9 cellular contexts compared by ENCODE assay signal in genomic region chr9:128094950-128095544, GRCh38. TPM values are rescaled to one million over a fixed set of nuclear protein-coding genes. Genes with fewer than 3 reads are reported as not detected.
DNase-seq lines count a peak whose midpoint lies in the region; ATAC-seq, FAIRE-seq and TF ChIP-seq lines count a peak whose summit lies in the region.
"Had no signal": no experiment of that assay in that cellular context is flagged by ENCODE, and none has a peak within 500 bp of the region (broad histone marks: within the 10 kb centered on the region; RNA-seq: fewer than 3 reads in every experiment).

No MANE protein-coding gene starts in this region.

- H3K18ac ChIP-seq in H9 (ENCODE audit: insufficient read length, low read depth, low read length): peak overlapping the region; percentile 87

- peaks cover 10% of the 10 kb centered on the region for H3K23me2 ChIP-seq in H9 (ENCODE audit: insufficient read length, low read depth, low read length, poor library complexity, severe bottlenecking)

- H3K4me1 ChIP-seq in H9 (ENCODE audit: insufficient read depth, low read length) (peaks cover 5% of the 10 kb centered on the region; the same call in 1 of the 2 replicates), right cardiac atrium (ENCODE audit: control insufficient read depth, insufficient read depth, low read length) (peaks cover 33% of the 10 kb centered on the region), smooth muscle cell (ENCODE audit: low read depth) (peaks cover 25% of the 10 kb centered on the region)

- no peak for ATAC-seq in right cardiac atrium

- H3K4ac ChIP-seq in H9 (ENCODE audit: low read depth, low read length): no peak overlapping the region

- peaks cover 8% of the 10 kb centered on the region for H3K79me1 ChIP-seq in H9 (ENCODE audit: insufficient read depth, low read depth, low read length, poor library complexity, severe bottlenecking)

- no peak overlapping the region for H4K5ac ChIP-seq in H9 (ENCODE audit: insufficient read length, low read depth, low read length)

- H3K23ac ChIP-seq in H9 (ENCODE audit: insufficient read length, low read depth, low read length): no peak overlapping the region

- intact Hi-C loops in right cardiac atrium (cut with DNase I): no loop called here

- H3K14ac ChIP-seq in H9 (ENCODE audit: insufficient read depth, low read length): peak overlapping the region; percentile 4; the same call in 1 of the 2 replicates

- H2BK12ac ChIP-seq in H9 (ENCODE audit: insufficient read length, low read depth, low read length): no peak overlapping the region

- H3K27ac ChIP-seq in H9 (ENCODE audit: insufficient read length, low read depth, low read length) (no peak overlapping the region), right cardiac atrium (ENCODE audit: low read length) (peak overlapping the region; percentile 98), smooth muscle cell (ENCODE audit: low read depth) (peak overlapping the region; percentile 99)

- no peak overlapping the region for H2BK120ac ChIP-seq in H9 (ENCODE audit: low read depth, low read length, poor library complexity, severe bottlenecking)

- H3K9me3 ChIP-seq in H9 (ENCODE audit: control insufficient read depth, low read depth, low read length) (no peaks in the 10 kb centered on the region), right cardiac atrium (ENCODE audit: control insufficient read depth, low read length) (no peaks in the 10 kb centered on the region), smooth muscle cell (replicated peaks; ENCODE audit: low read depth) (no peaks in the 10 kb centered on the region)

- H2BK20ac ChIP-seq in H9 (ENCODE audit: low read depth, low read length, poor library complexity, severe bottlenecking): no peak overlapping the region

- H3K56ac ChIP-seq in H9 (ENCODE audit: insufficient read length, low read depth, low read length): no peak overlapping the region

- no peaks in the 10 kb centered on the region for H3K9me3 Mint-ChIP-seq in H9
- no peaks in the 10 kb centered on the region for H3K9me3 Mint-ChIP-seq in activated CD4-positive, alpha-beta memory T cell treated with anti-CD3 and anti-CD28 coated beads, Interleukin-2, amount 10 ng/mL, durations not matched to agents 7 days and 5 days

- H3K4me3 Mint-ChIP-seq in H9: no peak overlapping the region
- H3K4me3 Mint-ChIP-seq in activated CD4-positive, alpha-beta memory T cell treated with anti-CD3 and anti-CD28 coated beads, Interleukin-2, amount 10 ng/mL, durations not matched to agents 7 days and 5 days: no peak overlapping the region

- no peak overlapping the region for H4K8ac ChIP-seq in H9 (replicated peaks; ENCODE audit: insufficient read length, low read depth, low read length)

- no peak for TF ChIP-seq CTCF in H9 (conservative IDR thresholded peaks at IDR 0.05)
- no peak for TF ChIP-seq CTCF in smooth muscle cell (IDR thresholded peaks at IDR 0.05; ENCODE audit: borderline replicate concordance, insufficient read depth, poor library complexity, severe bottlenecking)

- no peak overlapping the region for H2BK15ac ChIP-seq in H9 (ENCODE audit: low read depth, low read length)

- no peak overlapping the region for H3K4me3 ChIP-seq in right cardiac atrium (ENCODE audit: low read length)
- H3K4me3 ChIP-seq in smooth muscle cell: no peak overlapping the region

- H3F3A ChIP-seq in smooth muscle cell (ENCODE audit: low read depth): peaks cover 38% of the 10 kb centered on the region

- H2AFZ ChIP-seq in H9 (ENCODE audit: low read length) (no peak overlapping the region), smooth muscle cell (ENCODE audit: low read depth) (no peak overlapping the region)

- H3K36me3 ChIP-seq in smooth muscle cell (ENCODE audit: low read depth): no peaks in the 10 kb centered on the region

- CTCF ChIA-PET in activated CD4-positive, alpha-beta memory T cell treated with anti-CD3 and anti-CD28 coated beads, Interleukin-2, amount 10 ng/mL, durations not matched to agents 7 days and 5 days (lab: Charles Lee): interaction anchor here (1.2 to 1.7 kb wide), 5 partner anchors 10 to 153 kb away, joined by 3 to 4 read pairs (median 4); no protein-coding TSS in a partner anchor

- no peak overlapping the region for H2BK5ac ChIP-seq in H9 (ENCODE audit: insufficient read length, low read length)

- FAIRE-seq in frontal cortex (lab: Jason Lieb, UNC): no peak

- peaks cover 50 to 52% of the 10 kb centered on the region in 2 experiments for H3K4me1 Mint-ChIP-seq in H9
- H3K4me1 Mint-ChIP-seq in activated CD4-positive, alpha-beta memory T cell treated with anti-CD3 and anti-CD28 coated beads, Interleukin-2, amount 10 ng/mL, durations not matched to agents 7 days and 5 days: peaks cover 77% of the 10 kb centered on the region

- H3K9ac ChIP-seq in H9 (ENCODE audit: extremely low read depth, insufficient read length, low read length): no peak overlapping the region
- H3K9ac ChIP-seq in smooth muscle cell (ENCODE audit: low read depth): peak overlapping the region; percentile 75

- POLR2A ChIA-PET in activated CD4-positive, alpha-beta memory T cell treated with anti-CD3 and anti-CD28 coated beads, Interleukin-2, amount 10 ng/mL, durations not matched to agents 7 days and 5 days (lab: Charles Lee): interaction anchor here (0.8 to 3.3 kb wide), 12 partner anchors 7 to 140 kb away, joined by 3 to 11 read pairs (median 4); partner anchors contain the start of genes NAIF1 and SLC25A25

- peak overlapping the region; percentile 65 to 98 (median 90); a peak in 4 of 7 replicates for H3K27ac Mint-ChIP-seq in H9
- peak overlapping the region; percentile 83 for H3K27ac Mint-ChIP-seq in activated CD4-positive, alpha-beta memory T cell treated with anti-CD3 and anti-CD28 coated beads, Interleukin-2, amount 10 ng/mL, durations not matched to agents 7 days and 5 days

- DNase-seq in H9 (no peak), right cardiac atrium (no peak), smooth muscle cell (lab: John Stamatoyannopoulos, UW; ENCODE audit: unreplicated experiment) (no peak), frontal cortex (ENCODE audit: low spot score in 2 of 2) (no peak), NCI-H1694 (lab: John Stamatoyannopoulos, UW) (no peak), RKO (ENCODE audit: low spot score) (no peak), kidney tubule cell (ENCODE audit: low spot score) (no peak)
- no peak for DNase-seq in activated CD4-positive, alpha-beta memory T cell treated with anti-CD3 and anti-CD28 coated beads, Interleukin-2, amount 10 ng/mL, durations not matched to agents 7 days and 5 days

- H3K27me3 Mint-ChIP-seq in H9 (ENCODE audit: low read depth): no peaks in the 10 kb centered on the region
- no peaks in the 10 kb centered on the region for H3K27me3 Mint-ChIP-seq in activated CD4-positive, alpha-beta memory T cell treated with anti-CD3 and anti-CD28 coated beads, Interleukin-2, amount 10 ng/mL, durations not matched to agents 7 days and 5 days

- no peak overlapping the region for H3T11ph ChIP-seq in H9 (ENCODE audit: low read length)

- no peak overlapping the region for H2AK5ac ChIP-seq in H9 (ENCODE audit: insufficient read length, low read length)

- no peaks in the 10 kb centered on the region for H3K27me3 ChIP-seq in H9 (ENCODE audit: insufficient read depth, low read length)
- no peaks in the 10 kb centered on the region for H3K27me3 ChIP-seq in right cardiac atrium (ENCODE audit: control insufficient read depth, insufficient read depth)
- no peaks in the 10 kb centered on the region for H3K27me3 ChIP-seq in smooth muscle cell (ENCODE audit: low read depth)

- peaks cover 7% of the 10 kb centered on the region; the same call in 1 of the 2 replicates for H3K79me2 ChIP-seq in H9 (ENCODE audit: insufficient read depth, low read length)
- peaks cover 37% of the 10 kb centered on the region for H3K79me2 ChIP-seq in smooth muscle cell (ENCODE audit: low read depth)

- no peak overlapping the region for H3K4me2 ChIP-seq in H9 (ENCODE audit: insufficient read depth, insufficient read length, low read length)
- H3K4me2 ChIP-seq in smooth muscle cell: peak overlapping the region; percentile 22

- no peaks in the 10 kb centered on the region for H4K20me1 ChIP-seq in H9 (ENCODE audit: control insufficient read depth, insufficient read depth, insufficient read length)
- H4K20me1 ChIP-seq in smooth muscle cell (ENCODE audit: low read depth): peaks cover 12% of the 10 kb centered on the region

- no CpG with 5 or more reads among the region's 11 CpGs for WGBS in H9 (ENCODE audit: extremely low coverage, insufficient read length, low lambda C conversion rate)
- WGBS in right cardiac atrium: 82% methylated on average over 11 of the region's 11 CpGs
- 96% methylated on average over 11 of the region's 11 CpGs for WGBS in smooth muscle cell (ENCODE audit: low lambda C conversion rate)

- H4K91ac ChIP-seq in H9 (ENCODE audit: insufficient read length, low read depth, low read length): no peak overlapping the region

- H3K36me3 Mint-ChIP-seq in H9 (ENCODE audit: insufficient read depth in 1 of 3, low read depth in 3 of 3): peaks cover 0 to 1% (median 0%) of the 10 kb centered on the region in 3 experiments; a peak in 2 of 7 replicates
- H3K36me3 Mint-ChIP-seq in activated CD4-positive, alpha-beta memory T cell treated with anti-CD3 and anti-CD28 coated beads, Interleukin-2, amount 10 ng/mL, durations not matched to agents 7 days and 5 days (ENCODE audit: low read depth): peaks cover 17% of the 10 kb centered on the region

RNA-seq across cellular contexts. Expression of gene SLC25A25, which starts 27.0 kb away (rescaled TPM):
- 16.0 and 16.9 TPM in 2 replicates for total RNA-seq in H9 (2021)
- 10 to 100 TPM; 21.3 to 22.2 TPM for total RNA-seq in activated CD4-positive, alpha-beta memory T cell treated with anti-CD3 and anti-CD28 coated beads, Interleukin-2, amount 10 ng/mL, durations not matched to agents 7 days and 5 days
- total RNA-seq in right cardiac atrium: 10 to 100 TPM in 1 of 4 donors, 1 to 10 TPM in 3; 6.3 to 16.1 (median 7.0) TPM
- polyA plus RNA-seq in right cardiac atrium: 5.8 TPM
- total RNA-seq in smooth muscle cell: 15.7 and 20.6 TPM in 2 replicates
- 19.9 and 20.5 TPM in 2 replicates for polyA plus RNA-seq in smooth muscle cell
- total RNA-seq in frontal cortex: 29.8 TPM

RNA-seq across cellular contexts. Expression of gene NAIF1, which starts 27.9 kb away (rescaled TPM):
- total RNA-seq in H9 (2021) (6.3 TPM in 2 replicates), right cardiac atrium (1 to 10 TPM; 6.1 to 8.7 (median 6.4) TPM), smooth muscle cell (3.8 and 5.2 TPM in 2 replicates), frontal cortex (9.0 TPM)
- total RNA-seq in activated CD4-positive, alpha-beta memory T cell treated with anti-CD3 and anti-CD28 coated beads, Interleukin-2, amount 10 ng/mL, durations not matched to agents 7 days and 5 days: 10 to 100 TPM; 12.0 to 14.1 TPM
- polyA plus RNA-seq in right cardiac atrium (5.0 TPM), smooth muscle cell (6.7 and 8.9 TPM in 2 replicates)

RNA-seq across cellular contexts. Expression of gene PTGES2, which starts 32.5 kb away (rescaled TPM):
- total RNA-seq in H9 (2021) (60.4 and 63.9 TPM in 2 replicates), right cardiac atrium (100 to 1,000 TPM; 122 to 128 (median 126) TPM), smooth muscle cell (20.7 and 31.5 TPM in 2 replicates), frontal cortex (58.3 TPM)
- 10 to 100 TPM; 35.6 to 38.1 TPM for total RNA-seq in activated CD4-positive, alpha-beta memory T cell treated with anti-CD3 and anti-CD28 coated beads, Interleukin-2, amount 10 ng/mL, durations not matched to agents 7 days and 5 days
- polyA plus RNA-seq in right cardiac atrium (162 TPM), smooth muscle cell (78.6 and 102 TPM in 2 replicates)

RNA-seq across cellular contexts. Expression of gene LCN2, which starts 54.2 kb away (rescaled TPM):
- total RNA-seq in H9 (2021) (not detected in 2 replicates), right cardiac atrium (not detected), smooth muscle cell (not detected in 2 replicates), frontal cortex (not detected)
- not detected for total RNA-seq in activated CD4-positive, alpha-beta memory T cell treated with anti-CD3 and anti-CD28 coated beads, Interleukin-2, amount 10 ng/mL, durations not matched to agents 7 days and 5 days
- polyA plus RNA-seq in right cardiac atrium (0.16 TPM), smooth muscle cell (0.38 TPM in 1 of 2 replicates, not detected in the other)
- total RNA-seq: NCI-H460 had no signal
